Comparison of ENCODE assay signal across 1 cellular context in genomic region chr1:221718391-221719277, GRCh38.
TF ChIP-seq lines count a peak whose summit lies in the region.

No MANE protein-coding gene starts in this region.

TF ChIP-seq in HepG2, 621 proteins besides CTCF, POLR2A, EP300 and RAD21 (continued from another document and continues in another):
- TF ChIP-seq MTF2 (CRISPR knock-in tag; IDR thresholded peaks at IDR 0.05; ENCODE audit: borderline replicate concordance), result no peak
- 0 out of 2 replicates have a peak, but pooled peaks have one; percentile 53 for TF ChIP-seq ZSCAN25 (CRISPR knock-in tag; IDR thresholded peaks at IDR 0.05)
- peak; percentile 45 for TF ChIP-seq THAP11 (CRISPR knock-in tag; IDR thresholded peaks at IDR 0.05)
- no peak for TF ChIP-seq ZNF235 (CRISPR knock-in tag; IDR thresholded peaks at IDR 0.05; ENCODE audit: borderline replicate concordance)
- no peak for TF ChIP-seq ZNF44 (CRISPR knock-in tag; IDR thresholded peaks at IDR 0.05)
- no peak for TF ChIP-seq NFE2L1 (CRISPR knock-in tag; IDR thresholded peaks at IDR 0.05; ENCODE audit: borderline replicate concordance)
- no peak for TF ChIP-seq HHEX (CRISPR knock-in tag; IDR thresholded peaks at IDR 0.05)
- no peak for TF ChIP-seq ARNT2 (CRISPR knock-in tag; IDR thresholded peaks at IDR 0.05; ENCODE audit: low read depth)
- 0 out of 2 replicates have a peak, but pooled peaks have one; percentile 31 for TF ChIP-seq ZNF281 (CRISPR knock-in tag; IDR thresholded peaks at IDR 0.05; ENCODE audit: borderline replicate concordance)
- no peak for TF ChIP-seq KAT2B (IDR thresholded peaks at IDR 0.05; ENCODE audit: borderline replicate concordance, low read depth, low read length)
- no peak for TF ChIP-seq ZNF724P (CRISPR knock-in tag; IDR thresholded peaks at IDR 0.05; ENCODE audit: borderline replicate concordance)
- TF ChIP-seq FOSL2 (CRISPR knock-in tag; IDR thresholded peaks at IDR 0.05), result peak; percentile 32; the same call in 1 of the 2 replicates
- TF ChIP-seq ZNF597 (CRISPR knock-in tag; IDR thresholded peaks at IDR 0.05), result no peak
- TF ChIP-seq HMG20A (CRISPR knock-in tag; IDR thresholded peaks at IDR 0.05; ENCODE audit: borderline replicate concordance), result peak; percentile 89
- TF ChIP-seq ZNF609 (CRISPR knock-in tag; IDR thresholded peaks at IDR 0.05; ENCODE audit: borderline replicate concordance), result peak; percentile 48; the same call in 1 of the 2 replicates
- peak; percentile 44; the same call in 1 of the 2 replicates for TF ChIP-seq ZKSCAN8 (CRISPR knock-in tag; IDR thresholded peaks at IDR 0.05; ENCODE audit: borderline replicate concordance)
- no peak for TF ChIP-seq AKNA (CRISPR knock-in tag; IDR thresholded peaks at IDR 0.05; ENCODE audit: borderline replicate concordance)
- TF ChIP-seq FOSL1 (CRISPR knock-in tag; IDR thresholded peaks at IDR 0.05; ENCODE audit: borderline replicate concordance), result no peak
- TF ChIP-seq ARNT (IDR thresholded peaks at IDR 0.05), result no peak
- TF ChIP-seq AHDC1 (CRISPR knock-in tag; IDR thresholded peaks at IDR 0.05; ENCODE audit: borderline replicate concordance), result peak; percentile 85; the same call in 1 of the 2 replicates
- no peak for TF ChIP-seq ZNF547 (CRISPR knock-in tag; IDR thresholded peaks at IDR 0.05)
- no peak for TF ChIP-seq ZNF646 (CRISPR knock-in tag; IDR thresholded peaks at IDR 0.05)
- TF ChIP-seq PRMT3 (CRISPR knock-in tag; IDR thresholded peaks at IDR 0.05; ENCODE audit: borderline replicate concordance, low read depth), result no peak
- peak; percentile 54 for TF ChIP-seq RARA (CRISPR knock-in tag; IDR thresholded peaks at IDR 0.05)
- no peak for TF ChIP-seq NFE2 (CRISPR knock-in tag; IDR thresholded peaks at IDR 0.05)
- no peak for TF ChIP-seq FOXK1 (CRISPR knock-in tag; IDR thresholded peaks at IDR 0.05; ENCODE audit: borderline replicate concordance, low read depth)
- TF ChIP-seq SRSF4 (IDR thresholded peaks at IDR 0.05; ENCODE audit: low read depth, low read length, poor library complexity, severe bottlenecking), result no peak
- peak; percentile 45; the same call in 1 of the 2 replicates for TF ChIP-seq HOXA5 (CRISPR knock-in tag; IDR thresholded peaks at IDR 0.05)
